Comparison of ENCODE assay signal across 20 cellular contexts in genomic region chr11:1130276-1131032, GRCh38. TPM values are rescaled to one million over a fixed set of nuclear protein-coding genes. Genes with fewer than 3 reads are reported as not detected.
DNase-seq lines count a peak whose midpoint lies in the region; ATAC-seq and TF ChIP-seq lines count a peak whose summit lies in the region.
"Had no signal": no experiment of that assay in that cellular context is flagged by ENCODE, and none has a peak within 500 bp of the region (broad histone marks: within the 10 kb centered on the region; RNA-seq: fewer than 3 reads in every experiment).

No MANE protein-coding gene starts in this region.

- peak overlapping the region; percentile 66 for H3K9ac ChIP-seq in mucosa of stomach (ENCODE audit: low read length)
- H3K9ac ChIP-seq: neural progenitor cell had no signal

- H3K27me3 ChIP-seq in right cardiac atrium (ENCODE audit: control insufficient read depth, insufficient read depth), result no peaks in the 10 kb centered on the region
- H3K27me3 ChIP-seq in RWPE2 (ENCODE audit: insufficient read depth, poor library complexity, severe bottlenecking), result peaks cover 19% of the 10 kb centered on the region
- no peaks in the 10 kb centered on the region for H3K27me3 ChIP-seq in mucosa of stomach (ENCODE audit: control insufficient read depth, insufficient read depth, low read length)
- H3K27me3 ChIP-seq: neural progenitor cell had no signal

- no peaks in the 10 kb centered on the region for H3K36me3 Mint-ChIP-seq in effector memory CD8-positive, alpha-beta T cell (ENCODE audit: insufficient read depth)
- H3K36me3 Mint-ChIP-seq: activated naive CD8-positive, alpha-beta T cell treated with anti-CD3 and anti-CD28 coated beads, Interleukin-2, amount 10 ng/mL, durations not matched to agents 7 days and 5 days; CD8-positive, alpha-beta T cell; neural progenitor cell had no signal

- ATAC-seq in right cardiac atrium (peak in 1 of 2 donors; percentile 18), left cardiac atrium (no peak), RWPE2 (ENCODE audit: low read depth) (no peak), GM21390 (IDR thresholded peaks at IDR 0.05; ENCODE audit: unreplicated experiment) (no peak)
- ATAC-seq in activated CD4-positive, CD25-positive, alpha-beta regulatory T cell treated with anti-CD3 and anti-CD28 coated beads, Interleukin-2, amount 50 U/mL, for 24 hours, result no peak
- no peak for ATAC-seq in effector memory CD8-positive, alpha-beta T cell (replicated peaks)
- ATAC-seq: CD8-positive, alpha-beta T cell; left colon had no signal

- H3K27ac ChIP-seq in right cardiac atrium (ENCODE audit: low read length) (no peak overlapping the region), RWPE2 (ENCODE audit: poor library complexity, severe bottlenecking) (no peak overlapping the region)
- H3K27ac ChIP-seq: neural progenitor cell, thoracic aorta had no signal

- TF ChIP-seq CTCF in RWPE2 (IDR thresholded peaks at IDR 0.05; ENCODE audit: poor library complexity, severe bottlenecking), result no peak

- H3K4me1 Mint-ChIP-seq in effector memory CD8-positive, alpha-beta T cell (ENCODE audit: low read depth in 2 of 2), result no peaks in the 10 kb centered on the region
- H3K4me1 Mint-ChIP-seq: activated naive CD8-positive, alpha-beta T cell treated with anti-CD3 and anti-CD28 coated beads, Interleukin-2, amount 10 ng/mL, durations not matched to agents 7 days and 5 days had no signal

- H3K4me3 Mint-ChIP-seq in effector memory CD8-positive, alpha-beta T cell, result no peak overlapping the region
- H3K4me3 Mint-ChIP-seq: activated naive CD8-positive, alpha-beta T cell treated with anti-CD3 and anti-CD28 coated beads, Interleukin-2, amount 10 ng/mL, durations not matched to agents 7 days and 5 days; activated T-helper 1 cell treated with anti-CD3 and anti-CD28 coated beads, Interleukin-12 subunit alpha, Interleukin-12 subunit beta, Interleukin-2, Interleukin-4 antibody, amounts not matched to agents 30 ng/mL and 10 ng/mL and 1 ng/mL, durations not matched to agents 14 hours and 24 hours and 36 hours; CD8-positive, alpha-beta T cell; neural progenitor cell had no signal

- H3K9me3 Mint-ChIP-seq in effector memory CD8-positive, alpha-beta T cell, result peaks cover 15 to 16% of the 10 kb centered on the region in 2 donors

- 69% methylated on average over 15 of the region's 15 CpGs for WGBS in right cardiac atrium

- peaks cover 31 to 42% of the 10 kb centered on the region in 2 donors for H3K27me3 Mint-ChIP-seq in effector memory CD8-positive, alpha-beta T cell

- H3K4me1 ChIP-seq in right cardiac atrium (ENCODE audit: control insufficient read depth, insufficient read depth, low read length) (no peaks in the 10 kb centered on the region), RWPE2 (ENCODE audit: insufficient read depth, poor library complexity, severe bottlenecking) (no peaks in the 10 kb centered on the region), mucosa of stomach (ENCODE audit: control insufficient read depth, insufficient read depth, low read length) (peaks cover 50% of the 10 kb centered on the region)

- H3K4me3 ChIP-seq in right cardiac atrium (ENCODE audit: low read length), result no peak overlapping the region
- H3K4me3 ChIP-seq in RWPE2 (ENCODE audit: severe bottlenecking), result no peak overlapping the region
- no peak overlapping the region for H3K4me3 ChIP-seq in mucosa of stomach (ENCODE audit: low read length)
- H3K4me3 ChIP-seq: neural progenitor cell, thoracic aorta had no signal

- no peaks in the 10 kb centered on the region for H3K36me3 ChIP-seq in RWPE2 (ENCODE audit: low read depth)
- H3K36me3 ChIP-seq in mucosa of stomach (ENCODE audit: control insufficient read depth, insufficient read depth, low read length), result no peaks in the 10 kb centered on the region
- H3K36me3 ChIP-seq: neural progenitor cell, thoracic aorta had no signal

- peak in 2 of 3 donors; percentile 30 to 53 for DNase-seq in right cardiac atrium
- DNase-seq in left cardiac atrium, result no peak
- DNase-seq in RWPE2 (ENCODE audit: low spot score), result peak; percentile 55
- no peak for DNase-seq in amygdala (lab: John Stamatoyannopoulos, UW)
- no peak for DNase-seq in effector memory CD8-positive, alpha-beta T cell
- DNase-seq: activated CD4-positive, alpha-beta T cell treated with anti-CD3 and anti-CD28 coated beads, Interleukin-2, amount 50 U/mL, for 4 hours; activated naive CD8-positive, alpha-beta T cell treated with anti-CD3 and anti-CD28 coated beads, Interleukin-2, amount 10 ng/mL, durations not matched to agents 7 days and 5 days; dermis blood vessel endothelial cell; erythroblast; NCI-H2227 treated with DMSO at 0.1 percent for 48 hours had no signal

- no peak overlapping the region for H3K27ac Mint-ChIP-seq in effector memory CD8-positive, alpha-beta T cell
- H3K27ac Mint-ChIP-seq: activated naive CD8-positive, alpha-beta T cell treated with anti-CD3 and anti-CD28 coated beads, Interleukin-2, amount 10 ng/mL, durations not matched to agents 7 days and 5 days; activated T-helper 1 cell treated with anti-CD3 and anti-CD28 coated beads, Interleukin-12 subunit alpha, Interleukin-12 subunit beta, Interleukin-2, Interleukin-4 antibody, amounts not matched to agents 30 ng/mL and 10 ng/mL and 1 ng/mL, durations not matched to agents 14 hours and 24 hours and 36 hours; CD8-positive, alpha-beta T cell; neural progenitor cell had no signal

- H3K9me3 ChIP-seq in right cardiac atrium (ENCODE audit: control insufficient read depth, low read length) (no peaks in the 10 kb centered on the region), RWPE2 (ENCODE audit: severe bottlenecking) (peaks cover 5% of the 10 kb centered on the region), mucosa of stomach (ENCODE audit: control insufficient read depth, low read length) (no peaks in the 10 kb centered on the region)

- intact Hi-C loops in right cardiac atrium (cut with DNase I), result no loop called here
- intact Hi-C loops in left cardiac atrium (cut with DNase I), result no loop called here

RNA-seq across cellular contexts. Expression of gene MUC5AC, which starts 27.3 kb away (rescaled TPM):
- total RNA-seq in right cardiac atrium, result not detected
- not detected for polyA plus RNA-seq in right cardiac atrium
- total RNA-seq in left cardiac atrium, result not detected
- total RNA-seq: activated naive CD8-positive, alpha-beta T cell treated with anti-CD3 and anti-CD28 coated beads, Interleukin-2, amount 10 ng/mL, durations not matched to agents 7 days and 5 days; activated T-helper 1 cell treated with anti-CD3 and anti-CD28 coated beads, Interleukin-12 subunit alpha, Interleukin-12 subunit beta, Interleukin-2, Interleukin-4 antibody, amounts not matched to agents 30 ng/mL and 10 ng/mL and 1 ng/mL, durations not matched to agents 14 hours and 24 hours and 36 hours; CD8-positive, alpha-beta T cell; dermis blood vessel endothelial cell; frontal cortex had no signal

RNA-seq across cellular contexts. Expression of gene MUC2, which starts 55.8 kb away (rescaled TPM):
- total RNA-seq in right cardiac atrium (under 1 TPM in 1 of 4 donors, not detected in 3; 0.03 TPM), left cardiac atrium (under 1 TPM in 1 of 2 donors, not detected in 1; 0.26 TPM)
- 0.02 TPM for polyA plus RNA-seq in right cardiac atrium
- total RNA-seq: activated naive CD8-positive, alpha-beta T cell treated with anti-CD3 and anti-CD28 coated beads, Interleukin-2, amount 10 ng/mL, durations not matched to agents 7 days and 5 days; activated T-helper 1 cell treated with anti-CD3 and anti-CD28 coated beads, Interleukin-12 subunit alpha, Interleukin-12 subunit beta, Interleukin-2, Interleukin-4 antibody, amounts not matched to agents 30 ng/mL and 10 ng/mL and 1 ng/mL, durations not matched to agents 14 hours and 24 hours and 36 hours; bronchial epithelial cell; CD8-positive, alpha-beta T cell; dermis blood vessel endothelial cell; frontal cortex; thoracic aorta had no signal

Comparison
In these comparisons a context has a peak if more than half of its experiments do, and no peak if none do; other contexts are left out.
1. DNase-seq: peak in right cardiac atrium (2 of 3) and RWPE2 (single experiment); none in left cardiac atrium (single experiment), amygdala (0 of 56) and effector memory CD8-positive, alpha-beta T cell (0 of 3).